8 cellular contexts compared by ENCODE assay signal in the genomic region with DNA sequence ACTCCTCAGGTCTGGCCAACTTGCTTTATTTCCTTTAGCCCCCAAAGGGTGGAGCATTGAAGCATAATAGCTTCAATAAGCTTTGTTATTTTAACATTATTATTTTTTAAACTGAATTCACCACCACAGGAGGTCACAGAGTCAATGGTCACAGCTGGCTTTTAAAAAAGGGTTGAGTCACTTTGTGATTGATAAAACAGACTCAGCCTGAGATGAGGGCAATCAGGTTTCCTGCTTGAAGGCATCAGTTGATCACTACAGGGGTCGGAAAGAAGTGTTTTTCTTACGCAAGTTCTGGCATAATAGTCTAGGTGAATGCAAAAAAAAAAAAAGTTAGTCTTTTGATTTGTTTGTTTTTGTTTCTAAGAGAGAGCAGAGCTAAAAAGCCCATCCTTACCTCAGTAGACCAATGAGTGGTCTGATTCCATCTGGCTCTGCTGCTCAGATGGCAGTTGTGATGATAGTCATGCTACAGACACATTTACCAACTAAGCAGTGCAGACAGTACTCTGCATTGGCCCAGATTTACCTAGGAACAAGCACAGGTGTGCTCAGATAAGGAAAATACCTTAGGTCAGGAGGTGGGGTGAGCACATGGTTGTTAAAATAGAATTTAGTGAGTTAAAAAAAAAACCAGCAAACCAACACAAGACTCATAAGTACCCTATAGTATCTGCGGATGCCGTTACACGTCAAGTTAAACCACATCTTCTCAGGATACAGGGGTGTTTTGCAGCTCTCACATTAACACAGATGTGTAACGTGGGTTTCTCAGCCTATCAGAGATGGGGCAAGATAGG. TPM values are rescaled to one million over a fixed set of nuclear protein-coding genes. Genes with fewer than 3 reads are reported as not detected.
A peak's percentile ranks its signal among the peaks of the same experiment; 100 is the strongest.
DNase-seq lines count a peak whose midpoint lies in the region; TF ChIP-seq lines count a peak whose summit lies in the region.

No MANE protein-coding gene starts in this region.

- in situ Hi-C loops in G401 (cut with HindIII; ENCODE audit: low sequenced_read_pairs): no loop called here

- peak overlapping the region; percentile 21 to 70 (median 66) for H3K27ac ChIP-seq in thyroid gland

- DNase-seq in activated naive CD4-positive, alpha-beta T cell treated with anti-CD3 and anti-CD28 coated beads for 36 hours: peak; percentile 56
- no peak for DNase-seq in activated naive CD4-positive, alpha-beta T cell (lab: John Stamatoyannopoulos, UW)
- DNase-seq in NT2/D1 (ENCODE audit: low read depth, low spot score): peak; percentile 48
- no peak for DNase-seq in fibroblast of pulmonary artery (ENCODE audit: low read depth)
- DNase-seq in thyroid gland: no peak
- no peak for DNase-seq in DMS153 (lab: John Stamatoyannopoulos, UW)
- no peak for DNase-seq in SIG-M5 treated with dmso at 0.1 percent for 504 hours (lab: John Stamatoyannopoulos, UW; ENCODE audit: unreplicated experiment)
- no peak for DNase-seq in G401 (ENCODE audit: low spot score)

- H3K9me3 Mint-ChIP-seq in activated naive CD4-positive, alpha-beta T cell treated with anti-CD3 and anti-CD28 coated beads for 36 hours: peaks cover 3% of the 10 kb centered on the region

- H3K4me1 Mint-ChIP-seq in activated naive CD4-positive, alpha-beta T cell treated with anti-CD3 and anti-CD28 coated beads for 36 hours (ENCODE audit: low read depth): peaks cover 13% of the 10 kb centered on the region

- CTCF ChIA-PET in activated naive CD4-positive, alpha-beta T cell treated with anti-CD3 and anti-CD28 coated beads for 36 hours (lab: Charles Lee): interaction anchor here (0.6 to 2.5 kb wide), 8 partner anchors 8 to 382 kb away, joined by 4 to 13 read pairs (median 7); partner anchors contain the start of gene TIGIT

- H3K4me3 ChIP-seq in NT2/D1 (ENCODE audit: insufficient read length, low read depth) (no peak overlapping the region), fibroblast of pulmonary artery (replicated peaks; ENCODE audit: low read depth, low read length) (peak overlapping the region; percentile 38), thyroid gland (replicated peaks in 1 of 3) (no peak overlapping the region)

- H3K4me3 Mint-ChIP-seq in activated naive CD4-positive, alpha-beta T cell treated with anti-CD3 and anti-CD28 coated beads for 36 hours: no peak overlapping the region

- no peaks in the 10 kb centered on the region for H3K27me3 Mint-ChIP-seq in activated naive CD4-positive, alpha-beta T cell treated with anti-CD3 and anti-CD28 coated beads for 36 hours (ENCODE audit: low read depth)

- no peak overlapping the region for H3K9ac ChIP-seq in NT2/D1 (ENCODE audit: insufficient read length, low read depth)

- peaks cover 8% of the 10 kb centered on the region for H3K36me3 Mint-ChIP-seq in activated naive CD4-positive, alpha-beta T cell treated with anti-CD3 and anti-CD28 coated beads for 36 hours (ENCODE audit: low read depth)

- WGBS in thyroid gland, 2 donors: 64% methylated on average over 6 of the region's 6 CpGs

- no peak for TF ChIP-seq POLR2A in thyroid gland (IDR thresholded peaks at IDR 0.05)

- H3K9me3 ChIP-seq in NT2/D1 (ENCODE audit: insufficient read depth, low read length): no peaks in the 10 kb centered on the region
- no peaks in the 10 kb centered on the region for H3K9me3 ChIP-seq in thyroid gland

- TF ChIP-seq CTCF in fibroblast of pulmonary artery (IDR thresholded peaks at IDR 0.05; ENCODE audit: low read length, missing control alignments): no peak
- no peak for TF ChIP-seq CTCF in thyroid gland (IDR thresholded peaks at IDR 0.05)

- H3K36me3 ChIP-seq in NT2/D1 (ENCODE audit: insufficient read depth, insufficient read length, low read length) (no peaks in the 10 kb centered on the region), thyroid gland (no peaks in the 10 kb centered on the region)

- intact Hi-C loops in activated naive CD4-positive, alpha-beta T cell treated with anti-CD3 and anti-CD28 coated beads for 36 hours (cut with micrococcal nuclease): loop anchor here (1.0 to 10.0 kb wide), 4 partner anchors 158 to 1578 kb away; partner anchors contain the start of genes CCDC191, QTRT2 and SIDT1
- intact Hi-C loops in thyroid gland (cut with DNase I): no loop called here

- H3K27me3 ChIP-seq in NT2/D1 (ENCODE audit: insufficient read depth, insufficient read length) (no peaks in the 10 kb centered on the region), thyroid gland (no peaks in the 10 kb centered on the region)

- H3K4me1 ChIP-seq in NT2/D1 (ENCODE audit: insufficient read depth, insufficient read length) (peaks cover 3% of the 10 kb centered on the region), thyroid gland (peaks cover 52 to 65% of the 10 kb centered on the region in 2 donors)

- no peak overlapping the region for H3K27ac Mint-ChIP-seq in activated naive CD4-positive, alpha-beta T cell treated with anti-CD3 and anti-CD28 coated beads for 36 hours

RNA-seq across cellular contexts. Expression of gene ZNF80, which starts 22.6 kb away (rescaled TPM):
- total RNA-seq in activated naive CD4-positive, alpha-beta T cell treated with anti-CD3 and anti-CD28 coated beads for 36 hours: under 1 TPM; 0.44 to 0.67 TPM
- not detected for total RNA-seq in thyroid gland
- not detected in 2 replicates for total RNA-seq in G401 (2014; rRNA removed; shearing (Covaris generic))

RNA-seq across cellular contexts. Expression of gene DRD3, which starts 35.9 kb away (rescaled TPM):
- not detected for total RNA-seq in activated naive CD4-positive, alpha-beta T cell treated with anti-CD3 and anti-CD28 coated beads for 36 hours
- total RNA-seq in thyroid gland: not detected
- not detected in 2 replicates for total RNA-seq in G401 (2014; rRNA removed; shearing (Covaris generic))

Comparison
In these comparisons a context has a peak if more than half of its experiments do, and no peak if none do; other contexts are left out.
1. DNase-seq: peak in activated naive CD4-positive, alpha-beta T cell treated with anti-CD3 and anti-CD28 coated beads for 36 hours (single experiment) and NT2/D1 (single experiment); none in activated naive CD4-positive, alpha-beta T cell (0 of 4), fibroblast of pulmonary artery (single experiment), thyroid gland (0 of 2), DMS153 (single experiment), SIG-M5 treated with dmso at 0.1 percent for 504 hours (single experiment) and G401 (single experiment).